Comparison of ENCODE assay signal across 8 cellular contexts in genomic region chr11:73047773-73048371, GRCh38.
A peak's percentile ranks its signal among the peaks of the same experiment; 100 is the strongest.
DNase-seq lines count a peak whose midpoint lies in the region; ATAC-seq and TF ChIP-seq lines count a peak whose summit lies in the region.

No MANE protein-coding gene starts in this region.

- intact Hi-C loops in activated CD4-positive, alpha-beta T cell treated with anti-CD3 and anti-CD28 coated beads, Interleukin-2, amount 10 ng/mL, durations not matched to agents 24 days and 14 days (cut with micrococcal nuclease): no loop called here

- H3K9me3 Mint-ChIP-seq in activated CD4-positive, alpha-beta T cell treated with anti-CD3 and anti-CD28 coated beads, Interleukin-2, amount 10 ng/mL, durations not matched to agents 24 days and 14 days: no peaks in the 10 kb centered on the region
- no peaks in the 10 kb centered on the region for H3K9me3 Mint-ChIP-seq in T-cell
- H3K9me3 Mint-ChIP-seq in osteocyte (ENCODE audit: unreplicated experiment): peaks cover under 1% of the 10 kb centered on the region

- H3K4me3 Mint-ChIP-seq in activated CD4-positive, alpha-beta T cell treated with anti-CD3 and anti-CD28 coated beads, Interleukin-2, amount 10 ng/mL, durations not matched to agents 24 days and 14 days: peak overlapping the region; percentile 72
- H3K4me3 Mint-ChIP-seq in T-cell (peak overlapping the region; percentile 26 to 37 (median 37)), osteocyte (ENCODE audit: unreplicated experiment) (peak overlapping the region; percentile 12)

- peak overlapping the region; percentile 68 for H3K27ac Mint-ChIP-seq in activated CD4-positive, alpha-beta T cell treated with anti-CD3 and anti-CD28 coated beads, Interleukin-2, amount 10 ng/mL, durations not matched to agents 24 days and 14 days
- H3K27ac Mint-ChIP-seq in T-cell (peak overlapping the region; percentile 65 to 77), osteocyte (ENCODE audit: unreplicated experiment) (peak overlapping the region; percentile 66)

- no peak for DNase-seq in activated CD4-positive, alpha-beta T cell treated with anti-CD3 and anti-CD28 coated beads, Interleukin-2, amount 10 ng/mL, durations not matched to agents 24 days and 14 days
- DNase-seq in activated CD4-positive, alpha-beta T cell treated with anti-CD3 and anti-CD28 coated beads, Interleukin-2, amount 50 U/mL, for 1 hour: no peak
- no peak for DNase-seq in T-cell
- no peak for DNase-seq in osteocyte (ENCODE audit: extremely low spot score, unreplicated experiment)
- DNase-seq in GF-D8 (lab: John Stamatoyannopoulos, UW): no peak
- DNase-seq in NCI-H2196 treated with DMSO at 0.1 percent for 48 hours (lab: John Stamatoyannopoulos, UW; ENCODE audit: unreplicated experiment): no peak
- no peak for DNase-seq in SHP77 treated with DMSO at 0.1 percent for 48 hours (lab: John Stamatoyannopoulos, UW)

- no peaks in the 10 kb centered on the region for H3K27me3 Mint-ChIP-seq in activated CD4-positive, alpha-beta T cell treated with anti-CD3 and anti-CD28 coated beads, Interleukin-2, amount 10 ng/mL, durations not matched to agents 24 days and 14 days
- H3K27me3 Mint-ChIP-seq in T-cell (no peaks in the 10 kb centered on the region), osteocyte (ENCODE audit: unreplicated experiment) (no peaks in the 10 kb centered on the region)

- ATAC-seq in HG03060 (IDR thresholded peaks at IDR 0.05; ENCODE audit: low read depth, unreplicated experiment): peak; percentile 35
- peak in 3 of 4 experiments; percentile 12 to 61 (median 44) for ATAC-seq in T-cell (replicated peaks in 1 of 4)

- peaks cover 12% of the 10 kb centered on the region for H3K4me1 Mint-ChIP-seq in activated CD4-positive, alpha-beta T cell treated with anti-CD3 and anti-CD28 coated beads, Interleukin-2, amount 10 ng/mL, durations not matched to agents 24 days and 14 days
- H3K4me1 Mint-ChIP-seq in T-cell (peaks cover 19 to 37% (median 29%) of the 10 kb centered on the region in 3 donors), osteocyte (ENCODE audit: unreplicated experiment) (peaks cover 17% of the 10 kb centered on the region)

- TF ChIP-seq CTCF in osteocyte (IDR thresholded peaks at IDR 0.05): no peak

- CTCF ChIA-PET in T-cell (lab: Charles Lee): interaction anchor here in 1 of 2 donors (1.2 kb wide), 1 partner anchor 130 kb away, joined by 3 read pairs; no protein-coding TSS in a partner anchor

- POLR2A ChIA-PET in T-cell (lab: Charles Lee): interaction anchor here in 1 of 2 donors (0.6 kb wide), 1 partner anchor 15 kb away, joined by 3 read pairs; no protein-coding TSS in a partner anchor

- H3K36me3 Mint-ChIP-seq in activated CD4-positive, alpha-beta T cell treated with anti-CD3 and anti-CD28 coated beads, Interleukin-2, amount 10 ng/mL, durations not matched to agents 24 days and 14 days (ENCODE audit: low read depth): peaks cover 5% of the 10 kb centered on the region
- H3K36me3 Mint-ChIP-seq in T-cell (no peaks in the 10 kb centered on the region), osteocyte (ENCODE audit: unreplicated experiment) (no peaks in the 10 kb centered on the region)

Comparison
In these comparisons a context has a peak if more than half of its experiments do, and no peak if none do; other contexts are left out.
1. H3K4me3 Mint-ChIP-seq: peak in every context shown above with its lines; median percentile 72 in activated CD4-positive, alpha-beta T cell treated with anti-CD3 and anti-CD28 coated beads, Interleukin-2, amount 10 ng/mL, durations not matched to agents 24 days and 14 days; 37 in T-cell; 12 in osteocyte.